In the genomic region with DNA sequence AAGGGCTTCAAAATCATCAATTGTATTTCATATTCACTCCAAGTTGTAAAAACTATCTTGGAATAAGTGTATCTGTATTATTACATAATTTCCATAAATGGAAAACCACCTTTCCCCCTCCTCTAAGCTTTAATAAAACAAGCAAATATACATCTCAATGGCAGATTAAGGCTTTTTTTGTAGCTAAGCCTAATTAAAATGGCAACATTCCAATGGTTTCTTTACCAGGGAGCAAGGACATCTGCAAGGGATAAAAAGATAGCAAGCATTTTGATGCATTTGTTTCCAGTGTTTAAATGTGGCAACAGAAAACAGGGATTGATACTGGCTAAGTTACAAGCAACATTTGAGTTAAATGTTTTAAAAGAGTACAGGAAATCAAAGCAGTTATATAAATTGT, we compare ENCODE assay signal across 29 cellular contexts.
"Had no signal": no experiment of that assay in that cellular context is flagged by ENCODE, and none has a peak within 500 bp of the region (broad histone marks: within the 10 kb centered on the region; RNA-seq: fewer than 3 reads in every experiment).

No MANE protein-coding gene starts in this region.

- H3K36me3 ChIP-seq: ascending aorta, cardiac muscle cell, Peyer's patch, SJSA1 had no signal

- H3K27me3 ChIP-seq: ascending aorta, cardiac muscle cell, Peyer's patch, SJSA1 had no signal

- H3K9me3 ChIP-seq: ascending aorta, Peyer's patch, SJSA1, SK-N-SH had no signal

- H3K4me3 ChIP-seq: ascending aorta, cardiac muscle cell, Peyer's patch, SJSA1 had no signal

- DNase-seq: activated CD4-positive, alpha-beta T cell treated with anti-CD3 and anti-CD28 coated beads, Interleukin-2, amount 10 ng/mL, durations not matched to agents 24 days and 14 days; activated CD4-positive, alpha-beta T cell treated with anti-CD3 and anti-CD28 coated beads, Interleukin-2, amount 50 U/mL, for 4 hours; activated CD8-positive, alpha-beta T cell treated with anti-CD3 and anti-CD28 coated beads for 36 hours; activated effector memory CD4-positive, alpha-beta T cell treated with anti-CD3 and anti-CD28 coated beads, Interleukin-2, amount 50 U/mL, for 16 hours; activated naive CD4-positive, alpha-beta T cell; activated naive CD4-positive, alpha-beta T cell treated with anti-CD3 and anti-CD28 coated beads, Interleukin-2, amount 50 U/mL, for 16 hours; activated naive CD8-positive, alpha-beta T cell treated with anti-CD3 and anti-CD28 coated beads for 36 hours; activated T-cell treated with anti-CD3 and anti-CD28 coated beads, Interleukin-2, amount 50 U/mL, for 1 hour; activated T-cell treated with anti-CD3 and anti-CD28 coated beads, Interleukin-2, amount 50 U/mL, for 72 hours; amygdala; Karpas-422; KBM-7; NCI-H1105; NCI-H1417 treated with DMSO at 0.1 percent for 48 hours; NCI-H2029; NCI-H345; NCI-H510A; NCI-H526 treated with DMSO at 0.1 percent for 48 hours; NCI-H774; NK-92 treated with Interleukin-12 subunit alpha and Interleukin-12 subunit beta, amount 100 ng/mL, for 24 hours; PC-3; Peyer's patch; RPMI8226; SHP77 treated with DMSO at 0.1 percent for 48 hours; SK-N-SH had no signal

- H3K9ac ChIP-seq: SK-N-SH had no signal

- H3K27ac ChIP-seq: ascending aorta, cardiac muscle cell, Peyer's patch, SJSA1 had no signal

- H3K4me2 ChIP-seq: SK-N-SH had no signal

- H3K4me1 ChIP-seq: ascending aorta, Peyer's patch, SJSA1 had no signal

- ATAC-seq: activated CD8-positive, alpha-beta T cell treated with anti-CD3 and anti-CD28 coated beads for 36 hours; activated T-cell treated with anti-CD3 and anti-CD28 coated beads, Interleukin-2, amount 50 U/mL, for 72 hours; activated T-helper 17 cell treated with anti-CD3 and anti-CD28 coated beads, Interleukin-2, amount 50 U/mL, for 72 hours; PC-3 had no signal
